Comparison of ENCODE assay signal across 1 cellular context in the genomic region with DNA sequence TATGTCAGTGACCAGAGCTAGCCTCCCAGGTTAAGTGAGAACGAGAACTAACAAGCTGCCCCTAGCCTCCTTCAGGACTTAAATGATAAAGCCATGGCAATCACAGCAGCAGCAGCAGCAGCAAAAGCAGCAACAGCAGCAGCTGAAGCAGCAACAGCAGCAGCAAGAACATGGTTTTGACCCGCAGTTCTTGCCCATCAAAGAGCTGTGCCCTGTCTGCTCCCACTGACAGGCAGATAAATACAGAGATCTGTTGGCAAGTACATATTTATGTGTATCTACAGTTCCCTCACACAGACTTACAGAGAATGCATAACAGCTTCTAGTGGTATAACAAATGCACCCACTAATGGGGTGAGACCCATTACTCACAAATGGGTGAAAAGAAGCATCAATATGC.
TF ChIP-seq lines count a peak whose summit lies in the region.

No MANE protein-coding gene starts in this region.

TF ChIP-seq in GM23338, 12 proteins besides CTCF, POLR2A, EP300 and RAD21 (continued from another document):
- no peak for TF ChIP-seq ETS1 (IDR thresholded peaks at IDR 0.05)
